Comparison of ENCODE assay signal across 1 cellular context in the genomic region with DNA sequence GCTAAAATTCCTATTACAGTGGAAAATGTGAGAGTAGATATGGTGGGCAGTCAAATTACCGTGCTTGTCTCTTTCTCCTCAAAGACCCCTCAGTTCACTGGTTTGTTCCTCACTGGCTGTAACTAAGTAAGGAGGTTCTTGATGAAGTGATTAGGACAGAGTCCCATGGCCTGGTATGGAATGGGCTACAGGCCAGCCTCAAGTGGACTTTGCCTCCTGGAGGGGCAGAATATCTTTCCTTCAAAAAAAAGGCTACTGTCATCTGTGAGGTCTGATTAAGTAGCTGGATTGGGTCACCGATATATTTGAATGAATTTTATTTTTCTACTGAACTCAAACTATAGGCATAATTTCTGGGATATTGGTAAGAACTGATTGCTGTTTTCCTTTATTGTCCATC.
A peak's percentile ranks its signal among the peaks of the same experiment; 100 is the strongest.
TF ChIP-seq lines count a peak whose summit lies in the region.

No MANE protein-coding gene starts in this region.

TF ChIP-seq in HepG2, 621 proteins besides CTCF, POLR2A, EP300 and RAD21 (continued from another document):
- TF ChIP-seq, protein P1, sequence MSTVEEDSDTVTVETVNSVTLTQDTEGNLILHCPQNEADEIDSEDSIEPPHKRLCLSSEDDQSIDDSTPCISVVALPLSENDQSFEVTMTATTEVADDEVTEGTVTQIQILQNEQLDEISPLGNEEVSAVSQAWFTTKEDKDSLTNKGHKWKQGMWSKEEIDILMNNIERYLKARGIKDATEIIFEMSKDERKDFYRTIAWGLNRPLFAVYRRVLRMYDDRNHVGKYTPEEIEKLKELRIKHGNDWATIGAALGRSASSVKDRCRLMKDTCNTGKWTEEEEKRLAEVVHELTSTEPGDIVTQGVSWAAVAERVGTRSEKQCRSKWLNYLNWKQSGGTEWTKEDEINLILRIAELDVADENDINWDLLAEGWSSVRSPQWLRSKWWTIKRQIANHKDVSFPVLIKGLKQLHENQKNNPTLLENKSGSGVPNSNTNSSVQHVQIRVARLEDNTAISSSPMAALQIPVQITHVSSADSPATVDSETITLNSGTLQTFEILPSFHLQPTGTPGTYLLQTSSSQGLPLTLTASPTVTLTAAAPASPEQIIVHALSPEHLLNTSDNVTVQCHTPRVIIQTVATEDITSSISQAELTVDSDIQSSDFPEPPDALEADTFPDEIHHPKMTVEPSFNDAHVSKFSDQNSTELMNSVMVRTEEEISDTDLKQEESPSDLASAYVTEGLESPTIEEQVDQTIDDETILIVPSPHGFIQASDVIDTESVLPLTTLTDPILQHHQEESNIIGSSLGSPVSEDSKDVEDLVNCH (CRISPR knock-in tag; IDR thresholded peaks at IDR 0.05) = no peak
- peak; percentile 45; the same call in 1 of the 2 replicates for TF ChIP-seq ZNF264 (CRISPR knock-in tag; IDR thresholded peaks at IDR 0.05)
- TF ChIP-seq ZNF207 (IDR thresholded peaks at IDR 0.05; ENCODE audit: borderline replicate concordance) = no peak
TF ChIP-seq in HepG2: peak in this region for 1.
